12 cellular contexts compared by ENCODE assay signal in genomic region chr4:156420557-156420956, GRCh38.
"Had no signal": no experiment of that assay in that cellular context is flagged by ENCODE, and none has a peak within 500 bp of the region (broad histone marks: within the 10 kb centered on the region; RNA-seq: fewer than 3 reads in every experiment).

No MANE protein-coding gene starts in this region.

- H3K4me3 ChIP-seq: right atrium auricular region, transverse colon had no signal

- ATAC-seq: activated CD4-positive, CD25-positive, alpha-beta regulatory T cell treated with anti-CD3 and anti-CD28 coated beads, Interleukin-2, amount 50 U/mL, for 24 hours; activated naive CD4-positive, alpha-beta T cell treated with anti-CD3 and anti-CD28 coated beads, Interleukin-2, amount 50 U/mL, for 72 hours; stimulated activated memory B cell treated with anti-CD40 and anti-IgM and Interleukin-4, amounts not matched to agents 10 μg/mL and 1 μg/mL and 100 μg/mL, for 72 hours had no signal

- DNase-seq: activated CD4-positive, alpha-beta T cell treated with anti-CD3 and anti-CD28 coated beads, Interleukin-2, amount 50 U/mL, for 4 hours; activated effector memory CD4-positive, alpha-beta T cell treated with anti-CD3 and anti-CD28 coated beads, Interleukin-2, amount 50 U/mL, for 16 hours; activated T-cell treated with anti-CD3 and anti-CD28 coated beads, Interleukin-2, amount 50 U/mL, for 1 hour; hippocampal formation; posterior cingulate gyrus; T-helper 2 cell; transverse colon had no signal

- FAIRE-seq: bronchial epithelial cell had no signal
